9 cellular contexts compared by ENCODE assay signal in the genomic region with DNA sequence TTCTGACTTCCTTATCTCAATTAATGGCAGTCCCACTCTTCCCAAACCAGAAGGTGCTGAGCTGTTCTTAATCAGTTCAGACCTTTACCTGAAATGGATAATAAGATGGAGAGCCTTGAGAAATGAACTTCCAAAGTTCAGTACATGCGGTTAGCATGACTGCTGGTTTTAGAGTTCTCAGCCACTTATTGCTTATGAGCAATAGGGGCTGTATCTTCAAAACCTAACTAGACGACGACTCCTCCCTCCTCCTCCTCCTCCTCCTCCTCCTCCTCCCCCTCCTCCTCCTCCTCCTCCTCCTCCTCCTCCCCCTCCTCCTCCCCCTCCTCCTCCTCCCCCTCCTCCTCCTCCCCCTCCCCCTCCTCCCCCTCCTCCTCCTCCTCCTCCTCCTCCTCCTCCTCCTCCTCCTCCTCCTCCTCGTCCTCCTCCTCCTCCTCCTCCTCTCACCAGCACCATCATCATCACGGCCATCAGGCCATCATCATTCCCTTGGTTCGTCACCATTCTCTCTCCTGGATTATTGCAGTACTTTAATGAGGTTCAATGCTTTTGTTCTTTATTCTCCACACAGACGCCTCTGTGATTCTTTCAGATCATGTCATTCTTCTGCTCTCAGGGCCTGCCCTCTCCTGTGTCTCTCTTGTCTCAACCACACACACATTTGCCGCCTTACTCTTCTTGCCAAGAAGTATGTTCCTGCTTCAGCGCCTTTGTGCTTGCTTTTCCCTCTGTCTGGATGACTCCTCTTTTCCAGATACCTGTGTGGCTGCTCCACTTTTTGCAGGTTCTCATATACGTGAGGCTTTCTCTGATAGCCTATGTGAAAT. TPM values are rescaled to one million over a fixed set of nuclear protein-coding genes. Genes with fewer than 3 reads are reported as not detected.
A peak's percentile ranks its signal among the peaks of the same experiment; 100 is the strongest.
DNase-seq lines count a peak whose midpoint lies in the region; ATAC-seq and TF ChIP-seq lines count a peak whose summit lies in the region.
"Had no signal": no experiment of that assay in that cellular context is flagged by ENCODE, and none has a peak within 500 bp of the region (broad histone marks: within the 10 kb centered on the region; RNA-seq: fewer than 3 reads in every experiment).

No MANE protein-coding gene starts in this region.

- TF ChIP-seq CTCF in left ventricle myocardium inferior (IDR thresholded peaks at IDR 0.05; ENCODE audit: borderline replicate concordance) (no peak), glutamatergic neuron (IDR thresholded peaks at IDR 0.05; ENCODE audit: partially characterized antibody, unreplicated experiment) (no peak), thoracic aorta (IDR thresholded peaks at IDR 0.05) (no peak)
- TF ChIP-seq CTCF in activated CD8-positive, alpha-beta T cell treated with anti-CD3 and anti-CD28 coated beads for 36 hours (IDR thresholded peaks at IDR 0.05) = no peak

- H3K27ac ChIP-seq in left ventricle myocardium inferior (replicated peaks) (peak overlapping the region; percentile 97), thoracic aorta (no peak overlapping the region)

- DNase-seq in left ventricle myocardium inferior (no peak), left cardiac atrium (no peak), glutamatergic neuron (no peak), thoracic aorta (ENCODE audit: low spot score) (no peak), inferior parietal cortex (ENCODE audit: extremely low spot score) (no peak)
- DNase-seq in activated CD8-positive, alpha-beta T cell treated with anti-CD3 and anti-CD28 coated beads for 36 hours = peak; percentile 30
- DNase-seq: anterior cingulate cortex had no signal

- peak overlapping the region; percentile 91 for H3K4me3 ChIP-seq in left ventricle myocardium inferior
- H3K4me3 ChIP-seq in thoracic aorta = peak overlapping the region; percentile 89

- H3K4me1 ChIP-seq in left ventricle myocardium inferior (peaks cover 71% of the 10 kb centered on the region), thoracic aorta (ENCODE audit: control insufficient read depth in 1 of 2, low read depth in 2 of 2) (peaks cover 36 to 40% of the 10 kb centered on the region in 2 donors)

- H3K27me3 ChIP-seq in left ventricle myocardium inferior (ENCODE audit: low read depth) = no peaks in the 10 kb centered on the region
- H3K27me3 ChIP-seq in thoracic aorta (replicated peaks; ENCODE audit: insufficient read depth) = no peaks in the 10 kb centered on the region

- peaks cover 61% of the 10 kb centered on the region for H3K4me1 Mint-ChIP-seq in activated CD8-positive, alpha-beta T cell treated with anti-CD3 and anti-CD28 coated beads for 36 hours (ENCODE audit: low read depth)
- peaks cover 24% of the 10 kb centered on the region for H3K4me1 Mint-ChIP-seq in glutamatergic neuron (ENCODE audit: low read depth, unreplicated experiment)

- H3K27ac Mint-ChIP-seq in activated CD8-positive, alpha-beta T cell treated with anti-CD3 and anti-CD28 coated beads for 36 hours = peak overlapping the region; percentile 95
- peak overlapping the region; percentile 30 for H3K27ac Mint-ChIP-seq in glutamatergic neuron (ENCODE audit: unreplicated experiment)

- H3K36me3 Mint-ChIP-seq in activated CD8-positive, alpha-beta T cell treated with anti-CD3 and anti-CD28 coated beads for 36 hours (ENCODE audit: low read depth) = peaks cover 17% of the 10 kb centered on the region
- no peaks in the 10 kb centered on the region for H3K36me3 Mint-ChIP-seq in glutamatergic neuron (ENCODE audit: unreplicated experiment)

- CTCF ChIA-PET in activated CD8-positive, alpha-beta T cell treated with anti-CD3 and anti-CD28 coated beads for 36 hours (lab: Charles Lee) = interaction anchor here (0.8 to 1.8 kb wide), 5 partner anchors 10 to 107 kb away, joined by 3 to 9 read pairs (median 3); no protein-coding TSS in a partner anchor

- H3K36me3 ChIP-seq in left ventricle myocardium inferior = no peaks in the 10 kb centered on the region
- H3K36me3 ChIP-seq in thoracic aorta = no peaks in the 10 kb centered on the region

- peak overlapping the region; percentile 97 for H3K4me3 Mint-ChIP-seq in activated CD8-positive, alpha-beta T cell treated with anti-CD3 and anti-CD28 coated beads for 36 hours
- peak overlapping the region; percentile 96 for H3K4me3 Mint-ChIP-seq in glutamatergic neuron (ENCODE audit: unreplicated experiment)

- POLR2A ChIA-PET in activated CD8-positive, alpha-beta T cell treated with anti-CD3 and anti-CD28 coated beads for 36 hours (lab: Charles Lee) = interaction anchor here (1.0 to 12.3 kb wide), 3 partner anchors 9 to 31 kb away, joined by 3 to 163 read pairs (median 4); no protein-coding TSS in a partner anchor

- ATAC-seq in left cardiac atrium (no peak), thoracic aorta (ENCODE audit: insufficient number of reproducible peaks, low FRiP score, low read depth) (no peak), GM19351 (IDR thresholded peaks at IDR 0.05; ENCODE audit: unreplicated experiment) (no peak), GM21447 (IDR thresholded peaks at IDR 0.05; ENCODE audit: unreplicated experiment) (no peak)
- no peak for ATAC-seq in activated CD8-positive, alpha-beta T cell treated with anti-CD3 and anti-CD28 coated beads for 36 hours

- no peaks in the 10 kb centered on the region for H3K9me3 Mint-ChIP-seq in activated CD8-positive, alpha-beta T cell treated with anti-CD3 and anti-CD28 coated beads for 36 hours
- H3K9me3 Mint-ChIP-seq in glutamatergic neuron (ENCODE audit: unreplicated experiment) = peaks cover 9% of the 10 kb centered on the region

- no peaks in the 10 kb centered on the region for H3K27me3 Mint-ChIP-seq in activated CD8-positive, alpha-beta T cell treated with anti-CD3 and anti-CD28 coated beads for 36 hours
- peaks cover 4% of the 10 kb centered on the region for H3K27me3 Mint-ChIP-seq in glutamatergic neuron (ENCODE audit: unreplicated experiment)

- H3K9me3 ChIP-seq in left ventricle myocardium inferior (replicated peaks) (no peaks in the 10 kb centered on the region), thoracic aorta (no peaks in the 10 kb centered on the region)

- intact Hi-C loops in left ventricle myocardium inferior (cut with micrococcal nuclease) = loop anchor here (10.0 kb wide), 1 partner anchor 45 kb away; no protein-coding TSS in a partner anchor
- intact Hi-C loops in left cardiac atrium (cut with DNase I) = loop anchor here (5.0 to 10.0 kb wide), 3 partner anchors 47 to 62 kb away; no protein-coding TSS in a partner anchor
- intact Hi-C loops in activated CD8-positive, alpha-beta T cell treated with anti-CD3 and anti-CD28 coated beads for 36 hours (cut with micrococcal nuclease) = loop anchor here (5.0 kb wide), 2 partner anchors 47 to 62 kb away; no protein-coding TSS in a partner anchor

RNA-seq across cellular contexts. Expression of gene PCNX1, which starts 2.7 kb away (rescaled TPM):
- total RNA-seq in left ventricle myocardium inferior (35.2 TPM), left cardiac atrium (10 to 100 TPM; 31.0 to 44.1 TPM), glutamatergic neuron (ENCODE audit: unreplicated experiment) (62.5 TPM), thoracic aorta (10 to 100 TPM; 52.3 to 85.9 TPM)
- 10 to 100 TPM; 32.7 to 42.6 TPM for total RNA-seq in activated CD8-positive, alpha-beta T cell treated with anti-CD3 and anti-CD28 coated beads for 36 hours
